Comparison of ENCODE assay signal across 24 cellular contexts in the genomic region with DNA sequence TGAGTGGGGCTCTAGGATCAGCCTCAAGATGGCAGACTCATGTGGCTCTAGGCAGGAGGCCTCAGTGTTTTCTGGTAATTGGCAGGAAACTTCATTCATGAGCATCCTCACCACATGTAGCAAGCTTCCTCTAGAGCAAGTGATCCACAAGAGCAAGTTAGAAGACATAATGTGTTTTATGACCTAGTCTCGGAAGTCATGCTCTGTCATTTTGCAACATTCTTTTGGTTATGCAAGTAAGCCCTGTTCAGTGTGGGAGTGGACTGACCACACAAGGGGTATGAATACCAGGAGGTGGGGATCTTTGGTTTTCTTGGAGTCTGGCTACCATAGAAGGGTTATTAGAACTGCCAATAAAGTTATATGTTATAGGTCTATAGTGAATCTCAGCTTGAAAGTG.
"Had no signal": no experiment of that assay in that cellular context is flagged by ENCODE, and none has a peak within 500 bp of the region (broad histone marks: within the 10 kb centered on the region; RNA-seq: fewer than 3 reads in every experiment).

No MANE protein-coding gene starts in this region.

- H3K4me3 Mint-ChIP-seq: effector memory CD8-positive, alpha-beta T cell; naive thymus-derived CD8-positive, alpha-beta T cell; nephron progenitor cell; stimulated activated naive B cell treated with anti-CD40 and anti-IgM and Interleukin-4, amounts not matched to agents 10 μg/mL and 1 μg/mL and 100 μg/mL, for 72 hours had no signal

- H3K4me1 Mint-ChIP-seq: naive thymus-derived CD8-positive, alpha-beta T cell; stimulated activated naive B cell treated with anti-CD40 and anti-IgM and Interleukin-4, amounts not matched to agents 10 μg/mL and 1 μg/mL and 100 μg/mL, for 72 hours had no signal

- DNase-seq: cortex of kidney; effector memory CD8-positive, alpha-beta T cell; erythroblast; esophagus squamous epithelium; foreskin melanocyte; glutamatergic neuron; heart right ventricle; hippocampal formation; left cardiac atrium; left lung; mesenchymal stem cell; midbrain; naive thymus-derived CD8-positive, alpha-beta T cell; nephron progenitor cell; nucleus accumbens; sigmoid colon; spleen; stimulated activated naive B cell treated with anti-CD40 and anti-IgM and Interleukin-4, amounts not matched to agents 10 μg/mL and 1 μg/mL and 100 μg/mL, for 72 hours; stomach; thyroid gland; trophoblast cell had no signal

- H3K27ac Mint-ChIP-seq: effector memory CD8-positive, alpha-beta T cell; naive thymus-derived CD8-positive, alpha-beta T cell; nephron progenitor cell; stimulated activated naive B cell treated with anti-CD40 and anti-IgM and Interleukin-4, amounts not matched to agents 10 μg/mL and 1 μg/mL and 100 μg/mL, for 72 hours had no signal

- H3K4me3 ChIP-seq: esophagus squamous epithelium, heart right ventricle, left lung, prostate gland, right atrium auricular region, sigmoid colon, skin epidermis, spleen, stomach, thyroid gland had no signal

- H3K36me3 Mint-ChIP-seq: stimulated activated naive B cell treated with anti-CD40 and anti-IgM and Interleukin-4, amounts not matched to agents 10 μg/mL and 1 μg/mL and 100 μg/mL, for 72 hours had no signal

- H3K27me3 Mint-ChIP-seq: stimulated activated naive B cell treated with anti-CD40 and anti-IgM and Interleukin-4, amounts not matched to agents 10 μg/mL and 1 μg/mL and 100 μg/mL, for 72 hours had no signal

- ATAC-seq: effector memory CD8-positive, alpha-beta T cell; heart right ventricle; left cardiac atrium; left lung; naive thymus-derived CD8-positive, alpha-beta T cell; stimulated activated naive B cell treated with anti-CD40 and anti-IgM and Interleukin-4, amounts not matched to agents 10 μg/mL and 1 μg/mL and 100 μg/mL, for 72 hours had no signal

- H3K9me3 Mint-ChIP-seq: effector memory CD8-positive, alpha-beta T cell; stimulated activated naive B cell treated with anti-CD40 and anti-IgM and Interleukin-4, amounts not matched to agents 10 μg/mL and 1 μg/mL and 100 μg/mL, for 72 hours had no signal
